1 cellular context compared by ENCODE assay signal in genomic region chr15:57502116-57502515, GRCh38.
TF ChIP-seq lines count a peak whose summit lies in the region.

No MANE protein-coding gene starts in this region.

TF ChIP-seq in H1, 55 proteins besides CTCF, POLR2A, EP300 and RAD21 (continued from another document):
- no peak for TF ChIP-seq RNF2 (IDR thresholded peaks at IDR 0.05; ENCODE audit: borderline replicate concordance, low read depth, low read length, missing control alignments, poor library complexity, severe bottlenecking)
- TF ChIP-seq RFX5 (IDR thresholded peaks at IDR 0.05; ENCODE audit: borderline replicate concordance, low read depth, low read length), result no peak
- no peak for TF ChIP-seq SIN3A (conservative IDR thresholded peaks at IDR 0.05 in 1 of 2, IDR thresholded peaks at IDR 0.05 in 1 of 2; ENCODE audit: low read depth in 1 of 2, low read length in 2 of 2)
- TF ChIP-seq POU5F1 (IDR thresholded peaks at IDR 0.05; ENCODE audit: low read depth, low read length), result no peak
- TF ChIP-seq RXRA (IDR thresholded peaks at IDR 0.05; ENCODE audit: insufficient read depth, low read depth, low read length), result no peak
- TF ChIP-seq KDM4A (IDR thresholded peaks at IDR 0.05; ENCODE audit: low read depth, low read length, severe bottlenecking), result no peak
- no peak for TF ChIP-seq BACH1 (IDR thresholded peaks at IDR 0.05; ENCODE audit: low read length)
- TF ChIP-seq CTBP2 (IDR thresholded peaks at IDR 0.05; ENCODE audit: borderline replicate concordance, insufficient read depth, insufficient read length, low read length), result no peak
- no peak for TF ChIP-seq TCF12 (IDR thresholded peaks at IDR 0.05; ENCODE audit: low read depth, low read length)
- no peak for TF ChIP-seq CBX5 (IDR thresholded peaks at IDR 0.05; ENCODE audit: low read depth, low read length)
- no peak for TF ChIP-seq SIX5 (IDR thresholded peaks at IDR 0.05; ENCODE audit: low read depth, low read length)
- TF ChIP-seq GABPA (IDR thresholded peaks at IDR 0.05; ENCODE audit: borderline replicate concordance, insufficient read depth, low read length), result no peak
